27 cellular contexts compared by ENCODE assay signal in genomic region chr22:38131399-38131798, GRCh38. TPM values are rescaled to one million over a fixed set of nuclear protein-coding genes. Genes with fewer than 3 reads are reported as not detected.
"Had no signal": no experiment of that assay in that cellular context is flagged by ENCODE, and none has a peak within 500 bp of the region (broad histone marks: within the 10 kb centered on the region; RNA-seq: fewer than 3 reads in every experiment).

No MANE protein-coding gene starts in this region.

- H3K4me3 Mint-ChIP-seq: activated CD4-positive, alpha-beta memory T cell treated with anti-CD3 and anti-CD28 coated beads for 36 hours; activated CD4-positive, alpha-beta T cell treated with anti-CD3 and anti-CD28 coated beads, Interleukin-2, amount 10 ng/mL, durations not matched to agents 7 days and 5 days; activated naive CD4-positive, alpha-beta T cell treated with anti-CD3 and anti-CD28 coated beads, Interleukin-2, amount 10 ng/mL, durations not matched to agents 7 days and 5 days; activated naive CD8-positive, alpha-beta T cell treated with anti-CD3 and anti-CD28 coated beads for 36 hours; activated T-cell treated with anti-CD3 and anti-CD28 coated beads, Interleukin-2, amount 50 U/mL, for 72 hours; T-cell had no signal

- H3K4me1 Mint-ChIP-seq: activated CD4-positive, alpha-beta T cell treated with anti-CD3 and anti-CD28 coated beads, Interleukin-2, amount 10 ng/mL, durations not matched to agents 7 days and 5 days; activated naive CD4-positive, alpha-beta T cell treated with anti-CD3 and anti-CD28 coated beads, Interleukin-2, amount 10 ng/mL, durations not matched to agents 7 days and 5 days; activated naive CD8-positive, alpha-beta T cell treated with anti-CD3 and anti-CD28 coated beads for 36 hours; T-cell had no signal

- DNase-seq: activated CD4-positive, alpha-beta memory T cell treated with anti-CD3 and anti-CD28 coated beads for 36 hours; activated CD4-positive, alpha-beta T cell treated with anti-CD3 and anti-CD28 coated beads, Interleukin-2, amount 10 ng/mL, durations not matched to agents 7 days and 5 days; activated CD4-positive, CD25-positive, alpha-beta regulatory T cell; activated gamma-delta T cell treated with Interleukin-2 at 50 U/mL for 16 hours; activated naive CD8-positive, alpha-beta T cell treated with anti-CD3 and anti-CD28 coated beads for 36 hours; activated T-cell treated with anti-CD3 and anti-CD28 coated beads for 4 hours; activated T-cell treated with anti-CD3 and anti-CD28 coated beads, Interleukin-2, amount 50 U/mL, for 72 hours; body of pancreas; MG63; MV-4-11; NCI-H1092 treated with DMSO at 0.1 percent for 48 hours; NCI-H1417 treated with DMSO at 0.1 percent for 48 hours; NCI-H187; NCI-H2081; NCI-H510A treated with DMSO at 0.1 percent for 48 hours; NCI-H69; NK-92 treated with Interleukin-12 subunit alpha and Interleukin-12 subunit beta, amount 100 ng/mL, for 24 hours; OCI-M1; RPMI8226; T-cell; T-helper 2 cell; T1000 had no signal

- H3K4me1 ChIP-seq: body of pancreas had no signal

- H3K27ac Mint-ChIP-seq: activated CD4-positive, alpha-beta memory T cell treated with anti-CD3 and anti-CD28 coated beads for 36 hours; activated CD4-positive, alpha-beta T cell treated with anti-CD3 and anti-CD28 coated beads, Interleukin-2, amount 10 ng/mL, durations not matched to agents 7 days and 5 days; activated naive CD4-positive, alpha-beta T cell treated with anti-CD3 and anti-CD28 coated beads, Interleukin-2, amount 10 ng/mL, durations not matched to agents 7 days and 5 days; activated naive CD8-positive, alpha-beta T cell treated with anti-CD3 and anti-CD28 coated beads for 36 hours; activated T-cell treated with anti-CD3 and anti-CD28 coated beads, Interleukin-2, amount 50 U/mL, for 72 hours; activated T-helper 2 cell treated with anti-CD3 and anti-CD28 coated beads, Interferon-gamma antibody, Interleukin-2, Interleukin-4, amounts not matched to agents 10 μg/mL and 5 μg/mL and 100 μg/mL, durations not matched to agents 14 hours and 24 hours and 36 hours; T-cell had no signal

- H3K36me3 ChIP-seq: MG63 had no signal

- H3K9me3 ChIP-seq: body of pancreas, MG63 had no signal

- H3K27me3 ChIP-seq: body of pancreas, MG63 had no signal

- H3K4me3 ChIP-seq: body of pancreas, MG63, SK-N-MC had no signal

- H3K27ac ChIP-seq: body of pancreas, SK-N-MC had no signal

- H3K27me3 Mint-ChIP-seq: activated CD4-positive, alpha-beta memory T cell treated with anti-CD3 and anti-CD28 coated beads for 36 hours; activated CD4-positive, alpha-beta T cell treated with anti-CD3 and anti-CD28 coated beads, Interleukin-2, amount 10 ng/mL, durations not matched to agents 7 days and 5 days; activated naive CD4-positive, alpha-beta T cell treated with anti-CD3 and anti-CD28 coated beads, Interleukin-2, amount 10 ng/mL, durations not matched to agents 7 days and 5 days; activated naive CD8-positive, alpha-beta T cell treated with anti-CD3 and anti-CD28 coated beads for 36 hours; T-cell had no signal

- H3K9me3 Mint-ChIP-seq: activated CD4-positive, alpha-beta memory T cell treated with anti-CD3 and anti-CD28 coated beads for 36 hours; activated CD4-positive, alpha-beta T cell treated with anti-CD3 and anti-CD28 coated beads, Interleukin-2, amount 10 ng/mL, durations not matched to agents 7 days and 5 days; activated naive CD4-positive, alpha-beta T cell treated with anti-CD3 and anti-CD28 coated beads, Interleukin-2, amount 10 ng/mL, durations not matched to agents 7 days and 5 days; activated naive CD8-positive, alpha-beta T cell treated with anti-CD3 and anti-CD28 coated beads for 36 hours; activated T-cell treated with anti-CD3 and anti-CD28 coated beads, Interleukin-2, amount 50 U/mL, for 72 hours; activated T-helper 2 cell treated with anti-CD3 and anti-CD28 coated beads, Interferon-gamma antibody, Interleukin-2, Interleukin-4, amounts not matched to agents 10 μg/mL and 5 μg/mL and 100 μg/mL, durations not matched to agents 14 hours and 24 hours and 36 hours; T-cell had no signal

- ATAC-seq: activated T-cell treated with anti-CD3 and anti-CD28 coated beads, Interleukin-2, amount 50 U/mL, for 72 hours; body of pancreas; Panc1; Right ventricle myocardium inferior; T-cell had no signal

RNA-seq across cellular contexts. Expression of gene SLC16A8, which starts 47.4 kb away (rescaled TPM):
- total RNA-seq: activated CD4-positive, alpha-beta T cell treated with anti-CD3 and anti-CD28 coated beads, Interleukin-2, amount 10 ng/mL, durations not matched to agents 7 days and 5 days; activated naive CD8-positive, alpha-beta T cell treated with anti-CD3 and anti-CD28 coated beads for 36 hours; activated T-cell treated with anti-CD3 and anti-CD28 coated beads, Interleukin-2, amount 50 U/mL, for 72 hours; activated T-helper 2 cell treated with anti-CD3 and anti-CD28 coated beads, Interferon-gamma antibody, Interleukin-2, Interleukin-4, amounts not matched to agents 10 μg/mL and 5 μg/mL and 100 μg/mL, durations not matched to agents 14 hours and 24 hours and 36 hours; body of pancreas; Right ventricle myocardium inferior had no signal
